10 cellular contexts compared by ENCODE assay signal in the genomic region with DNA sequence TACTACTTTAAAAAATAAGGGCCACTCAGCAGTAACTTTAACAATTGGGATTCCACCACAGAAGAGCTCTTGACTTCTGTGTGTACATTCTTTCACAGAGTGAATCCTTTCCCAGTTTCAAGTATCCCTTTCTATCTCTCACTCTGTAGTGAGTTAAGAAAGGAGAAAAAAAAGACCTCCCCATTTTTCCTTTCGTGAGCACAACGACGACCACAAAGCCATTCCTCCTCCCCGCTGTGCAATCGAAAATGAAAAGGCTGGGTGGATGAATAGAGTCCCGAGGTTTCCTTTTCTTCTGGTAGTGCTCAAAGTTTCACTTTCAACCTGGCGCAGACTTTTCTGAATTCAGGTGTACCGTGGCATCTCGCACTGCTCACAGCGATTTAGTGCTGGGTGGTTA. TPM values are rescaled to one million over a fixed set of nuclear protein-coding genes. Genes with fewer than 3 reads are reported as not detected.
A peak's percentile ranks its signal among the peaks of the same experiment; 100 is the strongest.
DNase-seq lines count a peak whose midpoint lies in the region; ATAC-seq, FAIRE-seq and TF ChIP-seq lines count a peak whose summit lies in the region.
"Had no signal": no experiment of that assay in that cellular context is flagged by ENCODE, and none has a peak within 500 bp of the region (broad histone marks: within the 10 kb centered on the region; RNA-seq: fewer than 3 reads in every experiment).

No MANE protein-coding gene starts in this region.

- TF ChIP-seq CTCF in MM.1S (IDR thresholded peaks at IDR 0.05; ENCODE audit: low read length) (no peak), GM12878 (IDR thresholded peaks at IDR 0.05 in 2 of 3, conservative IDR thresholded peaks at IDR 0.05 in 1 of 3; ENCODE audit: control insufficient read depth in 2 of 3, extremely low read depth in 1 of 3, insufficient read depth in 1 of 3, low read depth in 3 of 3, low read length in 3 of 3) (no peak), adrenal gland (IDR thresholded peaks at IDR 0.05) (no peak)

- in situ Hi-C loops in GM12878 (cut with MboI): no loop called here

- peak; percentile 18 for FAIRE-seq in GM12878 (lab: Jason Lieb, UNC)

- H3K27me3 ChIP-seq in MM.1S (replicated peaks; ENCODE audit: insufficient read depth, low read length) (no peaks in the 10 kb centered on the region), GM12878 (replicated peaks in 1 of 2; ENCODE audit: control insufficient read depth in 2 of 2, insufficient read depth in 2 of 2, low read length in 1 of 2) (no peaks in the 10 kb centered on the region), adrenal gland (no peaks in the 10 kb centered on the region)
- H3K27me3 ChIP-seq: SJSA1 had no signal

- no TSS peak for BruUV-seq in GM12878 (replicated peaks; lab: Mats Ljungman, UMichigan)

- no peak for TF ChIP-seq RAD21 in GM12878 (IDR thresholded peaks at IDR 0.05; ENCODE audit: insufficient read depth, low read depth, low read length)

- SMC1A ChIA-PET in GM12878 (lab: Charles Lee; ENCODE audit: uncharacterized antibody, unreplicated experiment): interaction anchor here (1.4 kb wide), 1 partner anchor 57 kb away, joined by 3 read pairs; no protein-coding TSS in a partner anchor

- peaks cover 21% of the 10 kb centered on the region for H3K4me1 ChIP-seq in MM.1S (ENCODE audit: low read length)
- no peaks in the 10 kb centered on the region for H3K4me1 ChIP-seq in GM12878 (ENCODE audit: control insufficient read depth, insufficient read depth, low read length)
- no peaks in the 10 kb centered on the region for H3K4me1 ChIP-seq in adrenal gland (replicated peaks in 1 of 2)
- H3K4me1 ChIP-seq: SJSA1 had no signal

- H4K20me1 ChIP-seq in MM.1S (ENCODE audit: insufficient read depth, low read length): no peaks in the 10 kb centered on the region
- H4K20me1 ChIP-seq in GM12878 (ENCODE audit: control insufficient read depth, insufficient read depth): no peaks in the 10 kb centered on the region

- TF ChIP-seq POLR2A in GM12878 (IDR thresholded peaks at IDR 0.05; ENCODE audit: low read depth, low read length): no peak
- TF ChIP-seq POLR2A in adrenal gland (IDR thresholded peaks at IDR 0.05): no peak

- intact Hi-C loops in GM12878 (cut with micrococcal nuclease; ENCODE audit: unreplicated experiment) (no loop called here), adrenal gland (cut with DNase I) (no loop called here)

- DNase-seq in activated T-cell treated with anti-CD3 and anti-CD28 coated beads for 24 hours (ENCODE audit: low read depth) (peak; percentile 31), MM.1S (peak; percentile 88), GM12878 (ENCODE audit: low read depth, low spot score) (no peak), adrenal gland (no peak), NCI-H2081 treated with DMSO at 0.1 percent for 48 hours (lab: John Stamatoyannopoulos, UW) (no peak), DMS 273 treated with DMSO at 0.1 percent for 48 hours (lab: John Stamatoyannopoulos, UW) (no peak)
- DNase-seq in activated T-cell treated with anti-CD3 and anti-CD28 coated beads, Interleukin-2, amount 50 U/mL, for 1 hour: no peak
- DNase-seq in stimulated activated naive CD4-positive, alpha-beta T cell treated with Interleukin-2 at 50 U/mL for 16 hours (lab: John Stamatoyannopoulos, UW): peak; percentile 9
- DNase-seq: NCI-H2081 had no signal

- peak; percentile 92 for ATAC-seq in GM12878

- CTCF ChIA-PET in GM12878 (lab: Yijun Ruan, JAX): interaction anchor here (1.5 to 2.0 kb wide), 3 partner anchors 34 to 96 kb away, joined by 3 to 6 read pairs (median 5); no protein-coding TSS in a partner anchor

- H3K9me2 ChIP-seq in MM.1S (replicated peaks; ENCODE audit: insufficient read depth, low read length): no peaks in the 10 kb centered on the region

- POLR2A ChIA-PET in GM12878 (lab: Charles Lee): no interaction called here

- peaks cover 14% of the 10 kb centered on the region for H3F3A ChIP-seq in MM.1S (ENCODE audit: insufficient read depth, low read length)

- peak overlapping the region; percentile 59; the same call in 1 of the 2 replicates for H3K27ac ChIP-seq in MM.1S (ENCODE audit: low read length)
- no peak overlapping the region for H3K27ac ChIP-seq in GM12878 (ENCODE audit: control insufficient read depth, insufficient read depth)
- no peak overlapping the region for H3K27ac ChIP-seq in adrenal gland
- H3K27ac ChIP-seq: SJSA1 had no signal

- 59% methylated on average over 10 of the region's 10 CpGs for WGBS in GM12878 (ENCODE audit: insufficient coverage, insufficient replicate concordance, low lambda C conversion rate, missing lambda C conversion rate)
- WGBS in adrenal gland, 4 donors: 67 to 92% (median 81%) methylated on average over 10 of the region's 10 CpGs

- H3K79me2 ChIP-seq in MM.1S (ENCODE audit: low read length) (no peaks in the 10 kb centered on the region), GM12878 (ENCODE audit: control insufficient read depth, insufficient read depth, low read length) (no peaks in the 10 kb centered on the region)

- RAD21 ChIA-PET in GM12878 (lab: Charles Lee; ENCODE audit: unreplicated experiment): interaction anchor here (1.0 to 1.4 kb wide), 2 partner anchors 8 to 96 kb away, joined by 3 to 6 read pairs; no protein-coding TSS in a partner anchor

- H3K9me3 ChIP-seq in MM.1S (replicated peaks; ENCODE audit: insufficient read depth, low read length) (no peaks in the 10 kb centered on the region), GM12878 (replicated peaks; ENCODE audit: control insufficient read depth, insufficient read depth, low read length) (no peaks in the 10 kb centered on the region), adrenal gland (replicated peaks in 1 of 3) (no peaks in the 10 kb centered on the region)
- H3K9me3 ChIP-seq: SJSA1 had no signal

- peak overlapping the region; percentile 69 for H3K4me2 ChIP-seq in MM.1S (ENCODE audit: low read depth, low read length)
- peak overlapping the region; percentile 20; the same call in 1 of the 2 replicates for H3K4me2 ChIP-seq in GM12878 (ENCODE audit: control insufficient read depth, insufficient read depth)

- no peak overlapping the region for H3K9ac ChIP-seq in MM.1S (ENCODE audit: low read length)
- H3K9ac ChIP-seq in GM12878 (ENCODE audit: control insufficient read depth, insufficient read depth, low read length): no peak overlapping the region

- no peaks in the 10 kb centered on the region for H3K36me3 ChIP-seq in MM.1S (replicated peaks; ENCODE audit: insufficient read depth, low read length)
- H3K36me3 ChIP-seq in GM12878 (ENCODE audit: control insufficient read depth in 2 of 2, insufficient read depth in 2 of 2, low read length in 1 of 2): no peaks in the 10 kb centered on the region
- H3K36me3 ChIP-seq in adrenal gland (replicated peaks in 1 of 2): no peaks in the 10 kb centered on the region
- H3K36me3 ChIP-seq: SJSA1 had no signal

- H3K4me3 ChIP-seq in MM.1S (ENCODE audit: low read length): peak overlapping the region; percentile 50
- no peak overlapping the region for H3K4me3 ChIP-seq in GM12878
- H3K4me3 ChIP-seq in adrenal gland: no peak overlapping the region
- H3K4me3 ChIP-seq: SJSA1 had no signal

- H2AFZ ChIP-seq in MM.1S (ENCODE audit: low read length) (no peak overlapping the region), GM12878 (ENCODE audit: control insufficient read depth, low read depth, low read length) (no peak overlapping the region)

- TF ChIP-seq EP300 in GM12878 (IDR thresholded peaks at IDR 0.05; ENCODE audit: borderline replicate concordance in 1 of 2, control insufficient read depth in 1 of 2, low read depth in 2 of 2, low read length in 2 of 2): no peak

TF ChIP-seq in GM12878, 131 proteins besides CTCF, POLR2A, EP300 and RAD21 (continues in another document):
- TF ChIP-seq IKZF2 (IDR thresholded peaks at IDR 0.05) (peak; percentile 38 to 58; a peak in 3 of 4 replicates), RUNX3 (IDR thresholded peaks at IDR 0.05; ENCODE audit: low read length) (peak; percentile 44; the same call in 1 of the 2 replicates), SIN3A (IDR thresholded peaks at IDR 0.05; ENCODE audit: low read depth, low read length) (no peak), RBBP5 (conservative IDR thresholded peaks at IDR 0.05) (no peak), EED (IDR thresholded peaks at IDR 0.05; ENCODE audit: low read depth) (0 out of 2 replicates have a peak, but pooled peaks have one; percentile 38), PAX5 (IDR thresholded peaks at IDR 0.05; ENCODE audit: borderline replicate concordance, low read depth, low read length) (no peak), CHD4 (IDR thresholded peaks at IDR 0.05) (no peak), HDAC6 (IDR thresholded peaks at IDR 0.05; ENCODE audit: unreplicated experiment) (no peak)
- TF ChIP-seq, protein P1, sequence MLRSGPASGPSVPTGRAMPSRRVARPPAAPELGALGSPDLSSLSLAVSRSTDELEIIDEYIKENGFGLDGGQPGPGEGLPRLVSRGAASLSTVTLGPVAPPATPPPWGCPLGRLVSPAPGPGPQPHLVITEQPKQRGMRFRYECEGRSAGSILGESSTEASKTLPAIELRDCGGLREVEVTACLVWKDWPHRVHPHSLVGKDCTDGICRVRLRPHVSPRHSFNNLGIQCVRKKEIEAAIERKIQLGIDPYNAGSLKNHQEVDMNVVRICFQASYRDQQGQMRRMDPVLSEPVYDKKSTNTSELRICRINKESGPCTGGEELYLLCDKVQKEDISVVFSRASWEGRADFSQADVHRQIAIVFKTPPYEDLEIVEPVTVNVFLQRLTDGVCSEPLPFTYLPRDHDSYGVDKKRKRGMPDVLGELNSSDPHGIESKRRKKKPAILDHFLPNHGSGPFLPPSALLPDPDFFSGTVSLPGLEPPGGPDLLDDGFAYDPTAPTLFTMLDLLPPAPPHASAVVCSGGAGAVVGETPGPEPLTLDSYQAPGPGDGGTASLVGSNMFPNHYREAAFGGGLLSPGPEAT (IDR thresholded peaks at IDR 0.05; ENCODE audit: low read depth): peak; percentile 46; the same call in 1 of the 2 replicates

RNA-seq across cellular contexts. Expression of a gene that starts 58.0 kb away (rescaled TPM):
- total RNA-seq in GM12878 (2013; cell fraction: nucleolus; rRNA removed): 26.9 and 31.8 TPM in 2 replicates
- 7.3 and 9.5 TPM in 2 replicates for total RNA-seq in GM12878 (2014; rRNA removed)
- total RNA-seq in GM12878 (2014; rRNA removed; fragmentation: Illumina TruSeq; extraction: Trizol): 9.3 and 9.8 TPM in 2 replicates
- 8.8 and 10.7 TPM in 2 replicates for total RNA-seq in GM12878 (2021)
- 7.4 TPM for polyA plus RNA-seq in GM12878 (2011; ENCODE audit: low read depth)
- 22.1 and 23.5 TPM in 2 replicates for polyA plus RNA-seq in GM12878 (2011; rRNA removed)
- polyA plus RNA-seq in GM12878 (2011; cell fraction: cytosol; rRNA removed): 12.6 and 13.6 TPM in 2 replicates
- polyA plus RNA-seq in GM12878 (2011; cell fraction: nucleus; rRNA removed): 15.9 and 18.2 TPM in 2 replicates
- polyA plus RNA-seq in GM12878 (2012): 9.9 and 10.4 TPM in 2 replicates
- polyA plus RNA-seq in GM12878 (2014; fragmentation: Illumina TruSeq; extraction: Trizol): 11.9 and 21.5 TPM in 2 replicates
- 1 to 10 TPM; 1.7 to 2.0 TPM for polyA plus RNA-seq in GM12878 (2014; fragmentation: Nextera tagmentation; extraction: Ambion mirVana)
- polyA plus RNA-seq in GM12878 (2014; rRNA removed): 9.6 and 12.0 TPM in 2 replicates
- 1 to 10 TPM; 8.2 to 8.8 TPM for polyA plus RNA-seq in GM12878 (2016; fragmentation: Nextera tagmentation; extraction: Ambion mirVana)
- polyA minus RNA-seq in GM12878 (2011; rRNA and poly(A)+ RNA removed): 26.5 and 39.1 TPM in 2 replicates
- 6.4 and 7.5 TPM in 2 replicates for polyA minus RNA-seq in GM12878 (2011; cell fraction: cytosol; rRNA and poly(A)+ RNA removed)
- 11.4 and 16.2 TPM in 2 replicates for polyA minus RNA-seq in GM12878 (2011; cell fraction: nucleus; rRNA and poly(A)+ RNA removed)
- 10 to 100 TPM; 14.7 to 44.6 (median 22.9) TPM for total RNA-seq in adrenal gland
- 10 to 100 TPM in 2 of 3 donors, 1 to 10 TPM in 1; 7.0 to 17.4 (median 12.0) TPM for polyA plus RNA-seq in adrenal gland

Comparison
In these comparisons a context has a peak if more than half of its experiments do, and no peak if none do; other contexts are left out.
1. DNase-seq: peak in activated T-cell treated with anti-CD3 and anti-CD28 coated beads for 24 hours (single experiment), MM.1S (single experiment) and stimulated activated naive CD4-positive, alpha-beta T cell treated with Interleukin-2 at 50 U/mL for 16 hours (single experiment); none in activated T-cell treated with anti-CD3 and anti-CD28 coated beads, Interleukin-2, amount 50 U/mL, for 1 hour (single experiment), GM12878 (single experiment), adrenal gland (0 of 7), NCI-H2081 treated with DMSO at 0.1 percent for 48 hours (single experiment) and DMS 273 treated with DMSO at 0.1 percent for 48 hours (single experiment).